ENCODE assay signal across 1 cellular context in the genomic region with DNA sequence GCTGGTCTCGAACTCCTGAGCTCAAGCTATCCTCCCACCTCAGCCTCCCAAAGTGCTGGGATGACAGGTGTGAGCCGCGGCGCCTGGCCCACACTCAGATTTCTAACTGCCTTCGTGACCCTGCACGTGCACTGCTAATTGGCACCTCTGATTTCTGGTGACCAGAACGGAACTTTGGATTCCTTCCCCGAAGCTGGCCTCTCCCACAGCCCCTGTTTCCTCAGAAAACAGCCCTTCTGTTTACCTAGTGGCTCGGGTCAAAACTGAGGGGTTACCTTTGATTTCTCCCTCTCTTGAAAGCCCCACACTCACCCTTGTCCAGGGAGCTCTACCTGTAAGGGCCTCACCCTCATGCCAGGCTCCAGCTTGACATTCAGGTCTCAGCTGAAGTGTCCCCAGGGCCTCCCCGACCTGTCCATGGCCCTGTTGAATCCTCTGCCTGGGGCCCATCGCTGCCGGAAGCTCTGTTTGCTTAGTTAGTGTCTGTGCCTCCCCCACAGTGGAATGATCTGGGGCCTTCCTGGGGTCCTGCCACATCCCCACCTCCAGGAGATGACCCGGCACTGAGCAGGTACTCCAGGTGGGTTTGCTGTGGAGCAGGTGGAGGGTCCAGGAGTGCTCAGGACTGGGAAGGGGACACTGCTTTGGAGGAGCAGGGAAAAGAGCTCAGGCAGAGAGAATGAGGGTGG.
TF ChIP-seq lines count a peak whose summit lies in the region.

No MANE protein-coding gene starts in this region.

TF ChIP-seq in HepG2, 621 proteins besides CTCF, POLR2A, EP300 and RAD21 (continued from another document and continues in another):
- TF ChIP-seq ARNTL (CRISPR knock-in tag; IDR thresholded peaks at IDR 0.05) (peak; percentile 78), NFE2 (CRISPR knock-in tag; IDR thresholded peaks at IDR 0.05) (no peak), PHF5A (CRISPR knock-in tag; IDR thresholded peaks at IDR 0.05; ENCODE audit: low read depth, unreplicated experiment) (no peak), ZNF17 (CRISPR knock-in tag; IDR thresholded peaks at IDR 0.05) (no peak), ZSCAN29 (CRISPR knock-in tag; conservative IDR thresholded peaks at IDR 0.05) (no peak), RFXAP (CRISPR knock-in tag; IDR thresholded peaks at IDR 0.05; ENCODE audit: borderline replicate concordance) (peak; percentile 49; the same call in 1 of the 2 replicates), RARA (CRISPR knock-in tag; IDR thresholded peaks at IDR 0.05) (peak; percentile 87), FOSL2 (CRISPR knock-in tag; IDR thresholded peaks at IDR 0.05) (peak; percentile 59), ZKSCAN5 (CRISPR knock-in tag; IDR thresholded peaks at IDR 0.05) (0 out of 2 replicates have a peak, but pooled peaks have one; percentile 47), ZNF552 (CRISPR knock-in tag; IDR thresholded peaks at IDR 0.05; ENCODE audit: borderline replicate concordance) (0 out of 2 replicates have a peak, but pooled peaks have one; percentile 35), TBX2 (CRISPR knock-in tag; IDR thresholded peaks at IDR 0.05; ENCODE audit: borderline replicate concordance) (peak; percentile 92), TP53 (CRISPR knock-in tag; conservative IDR thresholded peaks at IDR 0.05) (no peak), NFKBIZ (CRISPR knock-in tag; IDR thresholded peaks at IDR 0.05) (0 out of 2 replicates have a peak, but pooled peaks have one; percentile 48), ATF7-NPFF (CRISPR knock-in tag; IDR thresholded peaks at IDR 0.05; ENCODE audit: low read depth) (peak; percentile 67; the same call in 1 of the 2 replicates), TBL1XR1 (IDR thresholded peaks at IDR 0.05; ENCODE audit: borderline replicate concordance, low read length, partially characterized antibody) (no peak), ZNF883 (CRISPR knock-in tag; IDR thresholded peaks at IDR 0.05; ENCODE audit: not compliant biosample characterization) (no peak), MIER3 (CRISPR knock-in tag; IDR thresholded peaks at IDR 0.05; ENCODE audit: borderline replicate concordance) (peak; percentile 28; the same call in 1 of the 2 replicates), FOXA3 (CRISPR knock-in tag; IDR thresholded peaks at IDR 0.05) (peak; percentile 80), ZNF615 (CRISPR knock-in tag; IDR thresholded peaks at IDR 0.05; ENCODE audit: borderline replicate concordance) (0 out of 2 replicates have a peak, but pooled peaks have one; percentile 78), SOX13 (IDR thresholded peaks at IDR 0.05) (0 out of 2 replicates have a peak, but pooled peaks have one; percentile 24), SOX13 (CRISPR knock-in tag; conservative IDR thresholded peaks at IDR 0.05 in 1 of 2, IDR thresholded peaks at IDR 0.05 in 1 of 2) (peak in 1 of 2 experiments; percentile 64; a peak in 1 of 4 replicates), ZNF543 (CRISPR knock-in tag; IDR thresholded peaks at IDR 0.05) (peak; percentile 23; the same call in 1 of the 2 replicates), ZBTB38 (CRISPR knock-in tag; IDR thresholded peaks at IDR 0.05) (peak; percentile 26; the same call in 1 of the 2 replicates), BORCS8-MEF2B (CRISPR knock-in tag; IDR thresholded peaks at IDR 0.05) (peak; percentile 49; the same call in 1 of the 2 replicates), ARNT2 (CRISPR knock-in tag; IDR thresholded peaks at IDR 0.05; ENCODE audit: low read depth) (peak; percentile 25; the same call in 1 of the 2 replicates), SAP130 (CRISPR knock-in tag; IDR thresholded peaks at IDR 0.05; ENCODE audit: low read depth) (peak; percentile 40; the same call in 1 of the 2 replicates), ZNF605 (CRISPR knock-in tag; IDR thresholded peaks at IDR 0.05) (no peak; the same call in none of the 2 replicates), MTF1 (CRISPR knock-in tag; IDR thresholded peaks at IDR 0.05) (peak; percentile 75; the same call in 1 of the 2 replicates)
- TF ChIP-seq, protein P1, sequence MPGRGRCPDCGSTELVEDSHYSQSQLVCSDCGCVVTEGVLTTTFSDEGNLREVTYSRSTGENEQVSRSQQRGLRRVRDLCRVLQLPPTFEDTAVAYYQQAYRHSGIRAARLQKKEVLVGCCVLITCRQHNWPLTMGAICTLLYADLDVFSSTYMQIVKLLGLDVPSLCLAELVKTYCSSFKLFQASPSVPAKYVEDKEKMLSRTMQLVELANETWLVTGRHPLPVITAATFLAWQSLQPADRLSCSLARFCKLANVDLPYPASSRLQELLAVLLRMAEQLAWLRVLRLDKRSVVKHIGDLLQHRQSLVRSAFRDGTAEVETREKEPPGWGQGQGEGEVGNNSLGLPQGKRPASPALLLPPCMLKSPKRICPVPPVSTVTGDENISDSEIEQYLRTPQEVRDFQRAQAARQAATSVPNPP (CRISPR knock-in tag; IDR thresholded peaks at IDR 0.05), result peak; percentile 72
- TF ChIP-seq, protein P2, sequence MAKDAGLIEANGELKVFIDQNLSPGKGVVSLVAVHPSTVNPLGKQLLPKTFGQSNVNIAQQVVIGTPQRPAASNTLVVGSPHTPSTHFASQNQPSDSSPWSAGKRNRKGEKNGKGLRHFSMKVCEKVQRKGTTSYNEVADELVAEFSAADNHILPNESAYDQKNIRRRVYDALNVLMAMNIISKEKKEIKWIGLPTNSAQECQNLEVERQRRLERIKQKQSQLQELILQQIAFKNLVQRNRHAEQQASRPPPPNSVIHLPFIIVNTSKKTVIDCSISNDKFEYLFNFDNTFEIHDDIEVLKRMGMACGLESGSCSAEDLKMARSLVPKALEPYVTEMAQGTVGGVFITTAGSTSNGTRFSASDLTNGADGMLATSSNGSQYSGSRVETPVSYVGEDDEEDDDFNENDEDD (CRISPR knock-in tag; IDR thresholded peaks at IDR 0.05; ENCODE audit: borderline replicate concordance), result peak; percentile 92
- TF ChIP-seq, protein P3, sequence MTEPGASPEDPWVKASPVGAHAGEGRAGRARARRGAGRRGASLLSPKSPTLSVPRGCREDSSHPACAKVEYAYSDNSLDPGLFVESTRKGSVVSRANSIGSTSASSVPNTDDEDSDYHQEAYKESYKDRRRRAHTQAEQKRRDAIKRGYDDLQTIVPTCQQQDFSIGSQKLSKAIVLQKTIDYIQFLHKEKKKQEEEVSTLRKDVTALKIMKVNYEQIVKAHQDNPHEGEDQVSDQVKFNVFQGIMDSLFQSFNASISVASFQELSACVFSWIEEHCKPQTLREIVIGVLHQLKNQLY (CRISPR knock-in tag; IDR thresholded peaks at IDR 0.05), result peak; percentile 82
- TF ChIP-seq, protein P4, sequence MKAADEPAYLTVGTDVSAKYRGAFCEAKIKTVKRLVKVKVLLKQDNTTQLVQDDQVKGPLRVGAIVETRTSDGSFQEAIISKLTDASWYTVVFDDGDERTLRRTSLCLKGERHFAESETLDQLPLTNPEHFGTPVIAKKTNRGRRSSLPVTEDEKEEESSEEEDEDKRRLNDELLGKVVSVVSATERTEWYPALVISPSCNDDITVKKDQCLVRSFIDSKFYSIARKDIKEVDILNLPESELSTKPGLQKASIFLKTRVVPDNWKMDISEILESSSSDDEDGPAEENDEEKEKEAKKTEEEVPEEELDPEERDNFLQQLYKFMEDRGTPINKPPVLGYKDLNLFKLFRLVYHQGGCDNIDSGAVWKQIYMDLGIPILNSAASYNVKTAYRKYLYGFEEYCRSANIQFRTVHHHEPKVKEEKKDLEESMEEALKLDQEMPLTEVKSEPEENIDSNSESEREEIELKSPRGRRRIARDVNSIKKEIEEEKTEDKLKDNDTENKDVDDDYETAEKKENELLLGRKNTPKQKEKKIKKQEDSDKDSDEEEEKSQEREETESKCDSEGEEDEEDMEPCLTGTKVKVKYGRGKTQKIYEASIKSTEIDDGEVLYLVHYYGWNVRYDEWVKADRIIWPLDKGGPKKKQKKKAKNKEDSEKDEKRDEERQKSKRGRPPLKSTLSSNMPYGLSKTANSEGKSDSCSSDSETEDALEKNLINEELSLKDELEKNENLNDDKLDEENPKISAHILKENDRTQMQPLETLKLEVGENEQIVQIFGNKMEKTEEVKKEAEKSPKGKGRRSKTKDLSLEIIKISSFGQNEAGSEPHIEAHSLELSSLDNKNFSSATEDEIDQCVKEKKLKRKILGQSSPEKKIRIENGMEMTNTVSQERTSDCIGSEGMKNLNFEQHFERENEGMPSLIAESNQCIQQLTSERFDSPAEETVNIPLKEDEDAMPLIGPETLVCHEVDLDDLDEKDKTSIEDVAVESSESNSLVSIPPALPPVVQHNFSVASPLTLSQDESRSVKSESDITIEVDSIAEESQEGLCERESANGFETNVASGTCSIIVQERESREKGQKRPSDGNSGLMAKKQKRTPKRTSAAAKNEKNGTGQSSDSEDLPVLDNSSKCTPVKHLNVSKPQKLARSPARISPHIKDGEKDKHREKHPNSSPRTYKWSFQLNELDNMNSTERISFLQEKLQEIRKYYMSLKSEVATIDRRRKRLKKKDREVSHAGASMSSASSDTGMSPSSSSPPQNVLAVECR (CRISPR knock-in tag; IDR thresholded peaks at IDR 0.05; ENCODE audit: borderline replicate concordance), result peak; percentile 55; the same call in 1 of the 2 replicates
- TF ChIP-seq, protein P5, sequence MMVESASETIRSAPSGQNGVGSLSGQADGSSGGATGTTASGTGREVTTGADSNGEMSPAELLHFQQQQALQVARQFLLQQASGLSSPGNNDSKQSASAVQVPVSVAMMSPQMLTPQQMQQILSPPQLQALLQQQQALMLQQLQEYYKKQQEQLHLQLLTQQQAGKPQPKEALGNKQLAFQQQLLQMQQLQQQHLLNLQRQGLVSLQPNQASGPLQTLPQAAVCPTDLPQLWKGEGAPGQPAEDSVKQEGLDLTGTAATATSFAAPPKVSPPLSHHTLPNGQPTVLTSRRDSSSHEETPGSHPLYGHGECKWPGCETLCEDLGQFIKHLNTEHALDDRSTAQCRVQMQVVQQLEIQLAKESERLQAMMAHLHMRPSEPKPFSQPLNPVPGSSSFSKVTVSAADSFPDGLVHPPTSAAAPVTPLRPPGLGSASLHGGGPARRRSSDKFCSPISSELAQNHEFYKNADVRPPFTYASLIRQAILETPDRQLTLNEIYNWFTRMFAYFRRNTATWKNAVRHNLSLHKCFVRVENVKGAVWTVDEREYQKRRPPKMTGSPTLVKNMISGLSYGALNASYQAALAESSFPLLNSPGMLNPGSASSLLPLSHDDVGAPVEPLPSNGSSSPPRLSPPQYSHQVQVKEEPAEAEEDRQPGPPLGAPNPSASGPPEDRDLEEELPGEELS (CRISPR knock-in tag; IDR thresholded peaks at IDR 0.05), result peak; percentile 67
- TF ChIP-seq, protein P6, sequence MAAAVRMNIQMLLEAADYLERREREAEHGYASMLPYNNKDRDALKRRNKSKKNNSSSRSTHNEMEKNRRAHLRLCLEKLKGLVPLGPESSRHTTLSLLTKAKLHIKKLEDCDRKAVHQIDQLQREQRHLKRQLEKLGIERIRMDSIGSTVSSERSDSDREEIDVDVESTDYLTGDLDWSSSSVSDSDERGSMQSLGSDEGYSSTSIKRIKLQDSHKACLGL (CRISPR knock-in tag; IDR thresholded peaks at IDR 0.05), result 0 out of 2 replicates have a peak, but pooled peaks have one; percentile 15
- TF ChIP-seq, protein P7, sequence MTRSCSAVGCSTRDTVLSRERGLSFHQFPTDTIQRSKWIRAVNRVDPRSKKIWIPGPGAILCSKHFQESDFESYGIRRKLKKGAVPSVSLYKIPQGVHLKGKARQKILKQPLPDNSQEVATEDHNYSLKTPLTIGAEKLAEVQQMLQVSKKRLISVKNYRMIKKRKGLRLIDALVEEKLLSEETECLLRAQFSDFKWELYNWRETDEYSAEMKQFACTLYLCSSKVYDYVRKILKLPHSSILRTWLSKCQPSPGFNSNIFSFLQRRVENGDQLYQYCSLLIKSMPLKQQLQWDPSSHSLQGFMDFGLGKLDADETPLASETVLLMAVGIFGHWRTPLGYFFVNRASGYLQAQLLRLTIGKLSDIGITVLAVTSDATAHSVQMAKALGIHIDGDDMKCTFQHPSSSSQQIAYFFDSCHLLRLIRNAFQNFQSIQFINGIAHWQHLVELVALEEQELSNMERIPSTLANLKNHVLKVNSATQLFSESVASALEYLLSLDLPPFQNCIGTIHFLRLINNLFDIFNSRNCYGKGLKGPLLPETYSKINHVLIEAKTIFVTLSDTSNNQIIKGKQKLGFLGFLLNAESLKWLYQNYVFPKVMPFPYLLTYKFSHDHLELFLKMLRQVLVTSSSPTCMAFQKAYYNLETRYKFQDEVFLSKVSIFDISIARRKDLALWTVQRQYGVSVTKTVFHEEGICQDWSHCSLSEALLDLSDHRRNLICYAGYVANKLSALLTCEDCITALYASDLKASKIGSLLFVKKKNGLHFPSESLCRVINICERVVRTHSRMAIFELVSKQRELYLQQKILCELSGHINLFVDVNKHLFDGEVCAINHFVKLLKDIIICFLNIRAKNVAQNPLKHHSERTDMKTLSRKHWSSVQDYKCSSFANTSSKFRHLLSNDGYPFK (CRISPR knock-in tag; IDR thresholded peaks at IDR 0.05; ENCODE audit: borderline replicate concordance), result peak; percentile 76; the same call in 1 of the 2 replicates
- TF ChIP-seq, protein P8, sequence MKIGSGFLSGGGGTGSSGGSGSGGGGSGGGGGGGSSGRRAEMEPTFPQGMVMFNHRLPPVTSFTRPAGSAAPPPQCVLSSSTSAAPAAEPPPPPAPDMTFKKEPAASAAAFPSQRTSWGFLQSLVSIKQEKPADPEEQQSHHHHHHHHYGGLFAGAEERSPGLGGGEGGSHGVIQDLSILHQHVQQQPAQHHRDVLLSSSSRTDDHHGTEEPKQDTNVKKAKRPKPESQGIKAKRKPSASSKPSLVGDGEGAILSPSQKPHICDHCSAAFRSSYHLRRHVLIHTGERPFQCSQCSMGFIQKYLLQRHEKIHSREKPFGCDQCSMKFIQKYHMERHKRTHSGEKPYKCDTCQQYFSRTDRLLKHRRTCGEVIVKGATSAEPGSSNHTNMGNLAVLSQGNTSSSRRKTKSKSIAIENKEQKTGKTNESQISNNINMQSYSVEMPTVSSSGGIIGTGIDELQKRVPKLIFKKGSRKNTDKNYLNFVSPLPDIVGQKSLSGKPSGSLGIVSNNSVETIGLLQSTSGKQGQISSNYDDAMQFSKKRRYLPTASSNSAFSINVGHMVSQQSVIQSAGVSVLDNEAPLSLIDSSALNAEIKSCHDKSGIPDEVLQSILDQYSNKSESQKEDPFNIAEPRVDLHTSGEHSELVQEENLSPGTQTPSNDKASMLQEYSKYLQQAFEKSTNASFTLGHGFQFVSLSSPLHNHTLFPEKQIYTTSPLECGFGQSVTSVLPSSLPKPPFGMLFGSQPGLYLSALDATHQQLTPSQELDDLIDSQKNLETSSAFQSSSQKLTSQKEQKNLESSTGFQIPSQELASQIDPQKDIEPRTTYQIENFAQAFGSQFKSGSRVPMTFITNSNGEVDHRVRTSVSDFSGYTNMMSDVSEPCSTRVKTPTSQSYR (CRISPR knock-in tag; IDR thresholded peaks at IDR 0.05; ENCODE audit: borderline replicate concordance), result peak; percentile 45; the same call in 1 of the 2 replicates
